8 cellular contexts compared by ENCODE assay signal in genomic region chr7:95596183-95597135, GRCh38. TPM values are rescaled to one million over a fixed set of nuclear protein-coding genes. Genes with fewer than 3 reads are reported as not detected.
DNase-seq lines count a peak whose midpoint lies in the region; ATAC-seq, FAIRE-seq and TF ChIP-seq lines count a peak whose summit lies in the region.

PDK4 (minus strand) TSS chr7:95596516; CDS start chr7:95596293, 223 bp downstream.

- H3K36me3 Mint-ChIP-seq in MCF 10A (ENCODE audit: insufficient read depth, unreplicated experiment), result peaks cover 18% of the 10 kb centered on the region

- no peak within 1 kb of the TSS for H3K27ac ChIP-seq in iPS DF 6.9 (ENCODE audit: low read length)

- peak within 1 kb of the TSS; percentile 84 for H3K27ac Mint-ChIP-seq in MCF 10A (ENCODE audit: low read depth, unreplicated experiment)

- no peak for TF ChIP-seq POLR2A in GM12892 (IDR thresholded peaks at IDR 0.05; ENCODE audit: low read depth, low read length)

- H3K4me3 Mint-ChIP-seq in MCF 10A (ENCODE audit: unreplicated experiment), result peak within 1 kb of the TSS; percentile 72

- FAIRE-seq in GM12892 (lab: Jason Lieb, UNC), result no peak

- WGBS in iPS DF 6.9 (ENCODE audit: insufficient coverage, insufficient read length), result no CpG with 5 or more reads among the region's 67 CpGs

- no peaks in the 10 kb centered on the region for H3K36me3 ChIP-seq in iPS DF 6.9 (ENCODE audit: control insufficient read depth, insufficient read depth, low read length)

- peaks cover 13% of the 10 kb centered on the region for H3K4me1 Mint-ChIP-seq in MCF 10A (ENCODE audit: insufficient read depth, unreplicated experiment)

- H3K27me3 Mint-ChIP-seq in MCF 10A (ENCODE audit: insufficient read depth, unreplicated experiment), result no peaks in the 10 kb centered on the region

- ATAC-seq in GM18907 (IDR thresholded peaks at IDR 0.05; ENCODE audit: unreplicated experiment) (no peak), GM19324 (IDR thresholded peaks at IDR 0.05; ENCODE audit: low FRiP score, unreplicated experiment) (no peak)

- peak; percentile 17 for DNase-seq in DMS79 treated with DMSO at 0.1 percent for 48 hours (lab: John Stamatoyannopoulos, UW)
- DNase-seq in NCI-H146 treated with DMSO at 0.1 percent for 48 hours (lab: John Stamatoyannopoulos, UW; ENCODE audit: unreplicated experiment), result peak; percentile 44
- peak; percentile 89 for DNase-seq in MCF 10A (ENCODE audit: unreplicated experiment)
- DNase-seq in iPS DF 6.9 (ENCODE audit: low read depth, low spot score), result peak; percentile 22
- DNase-seq in posterior vena cava (ENCODE audit: low spot score), result peak; percentile 96
- no peak for DNase-seq in GM12892 (ENCODE audit: insufficient read length)

- intact Hi-C loops in MCF 10A (cut with micrococcal nuclease), result loop anchor here (2.0 kb wide), 1 partner anchor 52 kb away; no protein-coding TSS in a partner anchor
- intact Hi-C loops in posterior vena cava (cut with DNase I), result loop anchor here in 1 of 2 donors (5.0 to 10.0 kb wide), 2 partner anchors 64 to 88 kb away; no protein-coding TSS in a partner anchor

- H3K9me3 Mint-ChIP-seq in MCF 10A (ENCODE audit: unreplicated experiment), result no peaks in the 10 kb centered on the region

- no TSS peak for BruUV-seq in MCF 10A (replicated peaks; lab: Mats Ljungman, UMichigan)

- TF ChIP-seq CTCF in MCF 10A (IDR thresholded peaks at IDR 0.05; ENCODE audit: unreplicated experiment), result no peak

- POLR2A ChIA-PET in MCF 10A (lab: Yijun Ruan, JAX), result interaction anchor here (0.6 to 6.2 kb wide), 12 partner anchors 9 to 94 kb away, joined by 3 to 61 read pairs (median 4); no protein-coding TSS in a partner anchor

- CTCF ChIA-PET in MCF 10A (lab: Yijun Ruan, JAX), result interaction anchor here (0.6 to 6.9 kb wide), 13 partner anchors 12 to 95 kb away, joined by 3 to 73 read pairs (median 4); no protein-coding TSS in a partner anchor

- peaks cover 4% of the 10 kb centered on the region; the same call in 1 of the 2 replicates for H3K27me3 ChIP-seq in iPS DF 6.9 (ENCODE audit: control insufficient read depth, insufficient read depth, low read length)

- 0 out of 2 replicates have a peak, but pooled peaks cover 1% of the 10 kb centered on the region for H3K4me1 ChIP-seq in iPS DF 6.9 (ENCODE audit: control insufficient read depth, insufficient read depth, low read length)

- peak within 1 kb of the TSS; percentile 78; the same call in 1 of the 2 replicates for H3K4me3 ChIP-seq in iPS DF 6.9 (ENCODE audit: low read length)

- no peaks in the 10 kb centered on the region for H3K9me3 ChIP-seq in iPS DF 6.9 (ENCODE audit: control insufficient read depth, insufficient read depth, low read length)

RNA-seq across cellular contexts. Expression of gene PDK4, which starts in this region (rescaled TPM):
- total RNA-seq in MCF 10A (2022), result 1.2 and 1.3 TPM in 2 replicates
- total RNA-seq in posterior vena cava, result 100 to 1,000 TPM in 1 of 2 donors, 10 to 100 TPM in 1; 66.4 to 433 TPM
- polyA plus RNA-seq in GM12892 (2012; ENCODE audit: missing spikeins), result not detected

Comparison
In these comparisons a context has a peak if more than half of its experiments do, and no peak if none do; other contexts are left out.
1. RNA of gene PDK4 (total RNA-seq): 66.4 to 433 TPM in posterior vena cava; 1.2 to 1.3 TPM in MCF 10A; every median in the first group is over 10 times any median in the second.